ENCODE assay signal across 1 cellular context in the genomic region with DNA sequence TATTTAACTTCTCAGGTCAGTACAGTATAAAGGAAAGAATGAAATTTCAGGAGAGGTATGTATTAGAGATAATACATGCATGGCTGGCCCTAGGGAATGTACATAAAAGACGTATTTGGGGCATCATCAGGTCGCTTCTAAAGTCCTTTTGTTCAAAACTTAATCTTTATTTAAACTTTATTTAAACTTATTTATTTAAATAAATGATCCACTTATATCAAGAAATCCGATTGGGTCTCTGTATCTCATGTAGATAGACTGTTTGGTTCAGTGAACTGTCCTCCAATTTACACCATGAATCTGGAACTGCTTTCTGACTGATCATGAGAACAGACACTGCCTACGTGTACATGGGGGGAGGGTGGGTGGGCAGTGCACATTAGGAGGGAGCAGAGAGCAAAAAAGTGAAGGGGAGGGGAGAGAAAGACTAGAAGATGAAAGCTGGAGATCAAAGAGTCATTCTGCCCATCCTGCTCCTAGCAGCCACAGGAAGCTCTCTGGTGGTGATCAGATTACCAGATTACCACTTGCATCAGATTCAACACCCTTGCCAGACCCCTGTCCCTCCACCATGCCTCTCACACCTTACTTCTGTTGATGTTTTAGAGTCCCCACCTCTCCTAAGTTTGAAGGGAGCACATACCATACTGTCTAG.
TF ChIP-seq lines count a peak whose summit lies in the region.

No MANE protein-coding gene starts in this region.

TF ChIP-seq in HepG2, 621 proteins besides CTCF, POLR2A, EP300 and RAD21 (continued from another document and continues in another):
- TF ChIP-seq ZHX2 (IDR thresholded peaks at IDR 0.05; ENCODE audit: low read depth) (no peak), ZHX2 (CRISPR knock-in tag; IDR thresholded peaks at IDR 0.05; ENCODE audit: borderline replicate concordance) (no peak), BCLAF1 (IDR thresholded peaks at IDR 0.05) (no peak), ZNF253 (CRISPR knock-in tag; IDR thresholded peaks at IDR 0.05; ENCODE audit: borderline replicate concordance) (no peak), NR3C1 (CRISPR knock-in tag; IDR thresholded peaks at IDR 0.05) (no peak), FIP1L1 (IDR thresholded peaks at IDR 0.05; ENCODE audit: borderline replicate concordance, insufficient read depth, low read depth, low read length) (no peak), MLLT10 (CRISPR knock-in tag; IDR thresholded peaks at IDR 0.05) (no peak), IRX3 (CRISPR knock-in tag; IDR thresholded peaks at IDR 0.05; ENCODE audit: borderline replicate concordance, low read depth) (no peak), SUZ12 (IDR thresholded peaks at IDR 0.05; ENCODE audit: low read depth, low read length) (no peak), BRCA1 (CRISPR knock-in tag; IDR thresholded peaks at IDR 0.05) (peak; percentile 49; the same call in 1 of the 2 replicates), ZSCAN9 (CRISPR knock-in tag; IDR thresholded peaks at IDR 0.05; ENCODE audit: borderline replicate concordance) (peak; percentile 34; the same call in 1 of the 2 replicates), ZNF775 (CRISPR knock-in tag; IDR thresholded peaks at IDR 0.05; ENCODE audit: borderline replicate concordance) (no peak), ZNF761 (CRISPR knock-in tag; conservative IDR thresholded peaks at IDR 0.05) (no peak), ONECUT2 (CRISPR knock-in tag; IDR thresholded peaks at IDR 0.05) (no peak), LBX2 (CRISPR knock-in tag; IDR thresholded peaks at IDR 0.05; ENCODE audit: borderline replicate concordance) (no peak), PHF21A (CRISPR knock-in tag; IDR thresholded peaks at IDR 0.05) (0 out of 2 replicates have a peak, but pooled peaks have one; percentile 27), ZNF530 (CRISPR knock-in tag; IDR thresholded peaks at IDR 0.05; ENCODE audit: low read depth) (no peak), TBX2 (CRISPR knock-in tag; IDR thresholded peaks at IDR 0.05; ENCODE audit: borderline replicate concordance) (peak; percentile 96), ELF3 (CRISPR knock-in tag; IDR thresholded peaks at IDR 0.05) (peak; percentile 80), TMF1 (CRISPR knock-in tag; IDR thresholded peaks at IDR 0.05; ENCODE audit: low read depth) (no peak), ZNF138 (CRISPR knock-in tag; IDR thresholded peaks at IDR 0.05; ENCODE audit: low read depth) (no peak), MTA3 (CRISPR knock-in tag; IDR thresholded peaks at IDR 0.05) (no peak), BORCS8-MEF2B (CRISPR knock-in tag; IDR thresholded peaks at IDR 0.05) (no peak), JUND (CRISPR knock-in tag; IDR thresholded peaks at IDR 0.05) (no peak), ZNF512B (CRISPR knock-in tag; IDR thresholded peaks at IDR 0.05; ENCODE audit: borderline replicate concordance) (no peak), ZBTB34 (CRISPR knock-in tag; IDR thresholded peaks at IDR 0.05) (peak; percentile 84), ZKSCAN8 (CRISPR knock-in tag; IDR thresholded peaks at IDR 0.05; ENCODE audit: borderline replicate concordance) (0 out of 2 replicates have a peak, but pooled peaks have one; percentile 59), HNRNPUL1 (IDR thresholded peaks at IDR 0.05; ENCODE audit: low read depth, low read length) (no peak), ETS1 (CRISPR knock-in tag; IDR thresholded peaks at IDR 0.05) (no peak), NCOR1 (IDR thresholded peaks at IDR 0.05; ENCODE audit: borderline replicate concordance, low read length) (no peak)
- TF ChIP-seq, protein P1, sequence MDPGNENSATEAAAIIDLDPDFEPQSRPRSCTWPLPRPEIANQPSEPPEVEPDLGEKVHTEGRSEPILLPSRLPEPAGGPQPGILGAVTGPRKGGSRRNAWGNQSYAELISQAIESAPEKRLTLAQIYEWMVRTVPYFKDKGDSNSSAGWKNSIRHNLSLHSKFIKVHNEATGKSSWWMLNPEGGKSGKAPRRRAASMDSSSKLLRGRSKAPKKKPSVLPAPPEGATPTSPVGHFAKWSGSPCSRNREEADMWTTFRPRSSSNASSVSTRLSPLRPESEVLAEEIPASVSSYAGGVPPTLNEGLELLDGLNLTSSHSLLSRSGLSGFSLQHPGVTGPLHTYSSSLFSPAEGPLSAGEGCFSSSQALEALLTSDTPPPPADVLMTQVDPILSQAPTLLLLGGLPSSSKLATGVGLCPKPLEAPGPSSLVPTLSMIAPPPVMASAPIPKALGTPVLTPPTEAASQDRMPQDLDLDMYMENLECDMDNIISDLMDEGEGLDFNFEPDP (CRISPR knock-in tag; conservative IDR thresholded peaks at IDR 0.05), result no peak
- TF ChIP-seq, protein P2, sequence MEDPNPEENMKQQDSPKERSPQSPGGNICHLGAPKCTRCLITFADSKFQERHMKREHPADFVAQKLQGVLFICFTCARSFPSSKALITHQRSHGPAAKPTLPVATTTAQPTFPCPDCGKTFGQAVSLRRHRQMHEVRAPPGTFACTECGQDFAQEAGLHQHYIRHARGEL (CRISPR knock-in tag; IDR thresholded peaks at IDR 0.05), result no peak
- TF ChIP-seq, protein P3, sequence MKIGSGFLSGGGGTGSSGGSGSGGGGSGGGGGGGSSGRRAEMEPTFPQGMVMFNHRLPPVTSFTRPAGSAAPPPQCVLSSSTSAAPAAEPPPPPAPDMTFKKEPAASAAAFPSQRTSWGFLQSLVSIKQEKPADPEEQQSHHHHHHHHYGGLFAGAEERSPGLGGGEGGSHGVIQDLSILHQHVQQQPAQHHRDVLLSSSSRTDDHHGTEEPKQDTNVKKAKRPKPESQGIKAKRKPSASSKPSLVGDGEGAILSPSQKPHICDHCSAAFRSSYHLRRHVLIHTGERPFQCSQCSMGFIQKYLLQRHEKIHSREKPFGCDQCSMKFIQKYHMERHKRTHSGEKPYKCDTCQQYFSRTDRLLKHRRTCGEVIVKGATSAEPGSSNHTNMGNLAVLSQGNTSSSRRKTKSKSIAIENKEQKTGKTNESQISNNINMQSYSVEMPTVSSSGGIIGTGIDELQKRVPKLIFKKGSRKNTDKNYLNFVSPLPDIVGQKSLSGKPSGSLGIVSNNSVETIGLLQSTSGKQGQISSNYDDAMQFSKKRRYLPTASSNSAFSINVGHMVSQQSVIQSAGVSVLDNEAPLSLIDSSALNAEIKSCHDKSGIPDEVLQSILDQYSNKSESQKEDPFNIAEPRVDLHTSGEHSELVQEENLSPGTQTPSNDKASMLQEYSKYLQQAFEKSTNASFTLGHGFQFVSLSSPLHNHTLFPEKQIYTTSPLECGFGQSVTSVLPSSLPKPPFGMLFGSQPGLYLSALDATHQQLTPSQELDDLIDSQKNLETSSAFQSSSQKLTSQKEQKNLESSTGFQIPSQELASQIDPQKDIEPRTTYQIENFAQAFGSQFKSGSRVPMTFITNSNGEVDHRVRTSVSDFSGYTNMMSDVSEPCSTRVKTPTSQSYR (CRISPR knock-in tag; IDR thresholded peaks at IDR 0.05; ENCODE audit: borderline replicate concordance), result peak; percentile 93
